ENCODE assay signal across 8 cellular contexts in genomic region chr17:8210761-8211458, GRCh38. TPM values are rescaled to one million over a fixed set of nuclear protein-coding genes. Genes with fewer than 3 reads are reported as not detected.
DNase-seq lines count a peak whose midpoint lies in the region; ATAC-seq and TF ChIP-seq lines count a peak whose summit lies in the region.

No MANE protein-coding gene starts in this region.

- H3K27me3 Mint-ChIP-seq in CD4-positive, CD25-positive, alpha-beta regulatory T cell = peaks cover 8% of the 10 kb centered on the region
- peaks cover 3% of the 10 kb centered on the region for H3K27me3 Mint-ChIP-seq in type B pancreatic cell

- no peak for TF ChIP-seq POLR2A in adrenal gland (IDR thresholded peaks at IDR 0.05)

- no peaks in the 10 kb centered on the region for H3K36me3 ChIP-seq in CD4-positive, CD25-positive, alpha-beta regulatory T cell (ENCODE audit: control insufficient read depth, insufficient read depth, low read length)
- H3K36me3 ChIP-seq in adrenal gland (replicated peaks in 1 of 2) = no peaks in the 10 kb centered on the region
- H3K36me3 ChIP-seq in left lung = no peaks in the 10 kb centered on the region

- H3K36me3 Mint-ChIP-seq in CD4-positive, CD25-positive, alpha-beta regulatory T cell = no peaks in the 10 kb centered on the region
- H3K36me3 Mint-ChIP-seq in type B pancreatic cell = peaks cover 7% of the 10 kb centered on the region

- DNase-seq in CD4-positive, CD25-positive, alpha-beta regulatory T cell = no peak
- DNase-seq in adrenal gland (peak in 1 of 7 donors; percentile 35), left lung (no peak), type B pancreatic cell (ENCODE audit: extremely low spot score, unreplicated experiment) (no peak), NCI-H774 (lab: John Stamatoyannopoulos, UW) (no peak), NCI-H345 (lab: John Stamatoyannopoulos, UW) (no peak)

- intact Hi-C loops in adrenal gland (cut with DNase I) = no loop called here
- intact Hi-C loops in left lung (cut with DNase I) = no loop called here

- peaks cover 12% of the 10 kb centered on the region for H3K4me1 ChIP-seq in CD4-positive, CD25-positive, alpha-beta regulatory T cell (ENCODE audit: control insufficient read depth, insufficient read depth, low read length, poor library complexity, severe bottlenecking)
- peaks cover 8 to 9% of the 10 kb centered on the region in 2 donors for H3K4me1 ChIP-seq in adrenal gland (replicated peaks in 1 of 2)
- H3K4me1 ChIP-seq in left lung = peaks cover 5 to 23% of the 10 kb centered on the region in 2 donors

- H3K27me3 ChIP-seq in CD4-positive, CD25-positive, alpha-beta regulatory T cell (ENCODE audit: control insufficient read depth, insufficient read depth, low read length) = no peaks in the 10 kb centered on the region
- H3K27me3 ChIP-seq in adrenal gland = no peaks in the 10 kb centered on the region
- no peaks in the 10 kb centered on the region for H3K27me3 ChIP-seq in left lung

- peak overlapping the region; percentile 74 for H3K27ac ChIP-seq in CD4-positive, CD25-positive, alpha-beta regulatory T cell (ENCODE audit: insufficient read depth, low read length, poor library complexity, severe bottlenecking)
- H3K27ac ChIP-seq in adrenal gland (peak overlapping the region; percentile 54 to 85 (median 83)), left lung (peak overlapping the region; percentile 86 to 88)

- TF ChIP-seq CTCF in adrenal gland (IDR thresholded peaks at IDR 0.05) (no peak), left lung (IDR thresholded peaks at IDR 0.05) (no peak), type B pancreatic cell (conservative IDR thresholded peaks at IDR 0.05) (no peak)

- peak overlapping the region; percentile 43 to 93 (median 87) for H3K27ac Mint-ChIP-seq in CD4-positive, CD25-positive, alpha-beta regulatory T cell
- peak overlapping the region; percentile 94 for H3K27ac Mint-ChIP-seq in type B pancreatic cell

- no peaks in the 10 kb centered on the region for H3K9me3 ChIP-seq in CD4-positive, CD25-positive, alpha-beta regulatory T cell (ENCODE audit: control insufficient read depth in 2 of 2, low read length in 2 of 2)
- H3K9me3 ChIP-seq in adrenal gland (replicated peaks in 1 of 3) = no peaks in the 10 kb centered on the region
- no peaks in the 10 kb centered on the region for H3K9me3 ChIP-seq in left lung

- WGBS in adrenal gland, 4 donors = 12 to 19% (median 15%) methylated on average over 22 of the region's 22 CpGs

- peak overlapping the region; percentile 88 to 99 (median 92) for H3K4me3 Mint-ChIP-seq in CD4-positive, CD25-positive, alpha-beta regulatory T cell
- H3K4me3 Mint-ChIP-seq in type B pancreatic cell = peak overlapping the region; percentile 99

- no peaks in the 10 kb centered on the region for H3K9me3 Mint-ChIP-seq in CD4-positive, CD25-positive, alpha-beta regulatory T cell
- H3K9me3 Mint-ChIP-seq in type B pancreatic cell = no peaks in the 10 kb centered on the region

- no peak for ATAC-seq in CD4-positive, CD25-positive, alpha-beta regulatory T cell (ENCODE audit: low read depth in 2 of 2)
- ATAC-seq in HG02884 (IDR thresholded peaks at IDR 0.05; ENCODE audit: unreplicated experiment) (peak; percentile 11), left lung (peak; percentile 49), GM19467 (IDR thresholded peaks at IDR 0.05; ENCODE audit: unreplicated experiment) (no peak)

- peaks cover 0 to 21% (median 16%) of the 10 kb centered on the region in 4 donors for H3K4me1 Mint-ChIP-seq in CD4-positive, CD25-positive, alpha-beta regulatory T cell
- peaks cover 9% of the 10 kb centered on the region for H3K4me1 Mint-ChIP-seq in type B pancreatic cell (ENCODE audit: unreplicated experiment)

- peak overlapping the region; percentile 94 for H3K4me3 ChIP-seq in CD4-positive, CD25-positive, alpha-beta regulatory T cell (ENCODE audit: low read depth, low read length)
- H3K4me3 ChIP-seq in adrenal gland (peak overlapping the region in 3 of 4 donors; percentile 32 to 61 (median 56)), left lung (peak overlapping the region; percentile 39 to 57)

RNA-seq across cellular contexts. Expression of gene AURKB, which starts 0.5 kb away (rescaled TPM):
- 3.7 TPM for total RNA-seq in CD4-positive, CD25-positive, alpha-beta regulatory T cell
- polyA plus RNA-seq in CD4-positive, CD25-positive, alpha-beta regulatory T cell = 1 to 10 TPM; 1.5 to 5.3 (median 3.4) TPM
- total RNA-seq in adrenal gland (1 to 10 TPM; 1.6 to 6.6 (median 2.2) TPM), left lung (10 to 100 TPM in 1 of 2 donors, 1 to 10 TPM in 1; 2.7 to 10.2 TPM), type B pancreatic cell (ENCODE audit: low replicate concordance) (35.0 and 108 TPM in 2 replicates)
- 1 to 10 TPM; 2.0 to 2.2 (median 2.2) TPM for polyA plus RNA-seq in adrenal gland

RNA-seq across cellular contexts. Expression of gene BORCS6, which starts 20.9 kb away (rescaled TPM):
- 10.1 TPM for total RNA-seq in CD4-positive, CD25-positive, alpha-beta regulatory T cell
- 10 to 100 TPM; 23.6 to 29.9 (median 25.4) TPM for polyA plus RNA-seq in CD4-positive, CD25-positive, alpha-beta regulatory T cell
- total RNA-seq in adrenal gland (10 to 100 TPM; 10.5 to 29.7 (median 15.2) TPM), left lung (10 to 100 TPM in 1 of 2 donors, 1 to 10 TPM in 1; 8.8 to 10.6 TPM), type B pancreatic cell (ENCODE audit: low replicate concordance) (4.8 and 6.9 TPM in 2 replicates)
- polyA plus RNA-seq in adrenal gland = 1 to 10 TPM; 3.3 to 5.3 (median 5.0) TPM

RNA-seq across cellular contexts. Expression of gene TMEM107, which starts 34.7 kb away (rescaled TPM):
- total RNA-seq in CD4-positive, CD25-positive, alpha-beta regulatory T cell = 27.3 TPM
- 10 to 100 TPM; 20.6 to 38.9 (median 29.9) TPM for polyA plus RNA-seq in CD4-positive, CD25-positive, alpha-beta regulatory T cell
- total RNA-seq in adrenal gland = 10 to 100 TPM in 7 of 8 donors, 1 to 10 TPM in 1; 6.2 to 31.9 (median 20.1) TPM
- 10 to 100 TPM in 2 of 3 donors, 1 to 10 TPM in 1; 8.3 to 14.0 (median 11.9) TPM for polyA plus RNA-seq in adrenal gland
- total RNA-seq in left lung = 10 to 100 TPM; 15.0 to 15.9 TPM
- 19.1 and 22.1 TPM in 2 replicates for total RNA-seq in type B pancreatic cell (ENCODE audit: low replicate concordance)

RNA-seq across cellular contexts. Expression of gene CTC1, which starts 36.9 kb away (rescaled TPM):
- total RNA-seq in CD4-positive, CD25-positive, alpha-beta regulatory T cell = 265 TPM
- polyA plus RNA-seq in CD4-positive, CD25-positive, alpha-beta regulatory T cell = 10 to 100 TPM; 20.2 to 32.4 (median 24.1) TPM
- total RNA-seq in adrenal gland (10 to 100 TPM; 11.1 to 46.2 (median 22.6) TPM), left lung (10 to 100 TPM; 49.1 to 53.1 TPM), type B pancreatic cell (ENCODE audit: low replicate concordance) (42.6 and 43.1 TPM in 2 replicates)
- polyA plus RNA-seq in adrenal gland = 10 to 100 TPM; 17.6 to 48.6 (median 18.7) TPM

RNA-seq across cellular contexts. Expression of gene PFAS, which starts 38.2 kb away (rescaled TPM):
- 13.9 TPM for total RNA-seq in CD4-positive, CD25-positive, alpha-beta regulatory T cell
- polyA plus RNA-seq in CD4-positive, CD25-positive, alpha-beta regulatory T cell = 10 to 100 TPM in 3 of 4 donors, 1 to 10 TPM in 1; 7.4 to 12.7 (median 11.2) TPM
- total RNA-seq in adrenal gland (10 to 100 TPM in 7 of 8 donors, 1 to 10 TPM in 1; 9.7 to 53.6 (median 28.2) TPM), left lung (10 to 100 TPM; 25.9 to 51.0 TPM), type B pancreatic cell (ENCODE audit: low replicate concordance) (54.5 and 117 TPM in 2 replicates)
- 10 to 100 TPM; 15.6 to 28.6 (median 18.0) TPM for polyA plus RNA-seq in adrenal gland

Comparison
In these comparisons a context has a peak if more than half of its experiments do, and no peak if none do; other contexts are left out.
1. ATAC-seq: peak in HG02884 (single experiment) and left lung (single experiment); none in CD4-positive, CD25-positive, alpha-beta regulatory T cell (0 of 2) and GM19467 (single experiment).
2. Peak in every context shown above with its lines, with median percentiles within 50 percentile points of each other: H3K27ac ChIP-seq and H3K4me3 ChIP-seq.